In the genomic region with DNA sequence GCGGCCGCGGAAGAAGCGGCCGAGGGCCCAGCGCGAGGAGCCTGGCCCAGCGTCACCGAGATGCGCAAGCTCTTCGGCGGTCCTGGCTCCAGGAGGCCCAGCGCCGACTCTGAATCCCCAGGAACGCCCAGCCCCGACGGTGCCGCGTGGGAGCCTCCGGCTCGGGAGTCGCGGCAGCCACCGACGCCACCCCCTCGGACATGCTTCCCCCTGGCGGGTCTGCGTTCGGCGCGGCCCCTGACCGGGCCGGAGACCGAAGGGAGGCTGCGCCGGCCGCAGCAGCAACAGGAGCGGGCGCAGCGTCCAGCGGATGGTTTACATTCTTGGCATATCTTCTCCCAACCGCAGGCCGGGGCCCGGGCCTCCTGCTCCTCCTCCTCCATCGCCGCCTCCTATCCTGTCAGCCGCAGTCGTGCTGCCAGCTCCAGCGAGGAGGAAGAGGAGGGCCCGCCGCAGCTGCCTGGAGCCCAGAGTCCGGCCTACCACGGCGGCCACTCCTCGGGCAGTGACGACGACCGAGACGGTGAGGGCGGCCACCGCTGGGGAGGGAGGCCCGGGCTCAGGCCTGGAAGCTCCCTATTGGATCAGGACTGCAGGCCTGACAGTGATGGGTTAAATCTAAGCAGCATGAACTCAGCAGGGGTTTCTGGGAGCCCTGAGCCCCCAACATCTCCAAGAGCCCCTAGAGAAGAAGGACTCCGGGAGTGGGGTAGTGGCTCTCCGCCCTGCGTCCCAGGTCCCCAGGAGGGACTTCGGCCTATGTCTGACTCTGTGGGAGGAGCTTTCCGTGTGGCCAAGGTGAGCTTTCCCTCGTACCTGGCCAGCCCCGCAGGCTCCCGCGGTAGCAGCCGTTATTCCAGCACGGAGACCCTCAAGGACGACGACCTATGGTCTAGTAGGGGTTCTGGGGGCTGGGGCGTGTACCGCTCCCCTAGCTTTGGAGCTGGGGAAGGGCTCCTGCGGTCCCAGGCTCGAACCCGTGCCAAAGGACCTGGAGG, we compare ENCODE assay signal across 9 cellular contexts. TPM values are rescaled to one million over a fixed set of nuclear protein-coding genes. Genes with fewer than 3 reads are reported as not detected.
A peak's percentile ranks its signal among the peaks of the same experiment; 100 is the strongest.
DNase-seq lines count a peak whose midpoint lies in the region; ATAC-seq, FAIRE-seq and TF ChIP-seq lines count a peak whose summit lies in the region.
"Had no signal": no experiment of that assay in that cellular context is flagged by ENCODE, and none has a peak within 500 bp of the region (broad histone marks: within the 10 kb centered on the region; RNA-seq: fewer than 3 reads in every experiment).

No MANE protein-coding gene starts in this region.

- H3K27me3 ChIP-seq in BJ (ENCODE audit: control insufficient read depth, insufficient read depth, low read length) (no peaks in the 10 kb centered on the region), left ventricle myocardium inferior (ENCODE audit: low read depth) (no peaks in the 10 kb centered on the region)

- peaks cover 73% of the 10 kb centered on the region for H3K4me1 ChIP-seq in left ventricle myocardium inferior

- H3K4me3 ChIP-seq in BJ (ENCODE audit: low read depth, low read length) (peak overlapping the region; percentile 80), left ventricle myocardium inferior (peak overlapping the region; percentile 88)

- intact Hi-C loops in left ventricle myocardium inferior (cut with micrococcal nuclease), result no loop called here

- POLR2A ChIA-PET in BJ (lab: Charles Lee), result interaction anchor here (0.6 to 1.4 kb wide), 6 partner anchors 9 to 637 kb away, joined by 3 to 13 read pairs (median 4); no protein-coding TSS in a partner anchor

- H3K9me3 ChIP-seq in left ventricle myocardium inferior (replicated peaks), result no peaks in the 10 kb centered on the region

- peaks cover 20% of the 10 kb centered on the region for H3K36me3 ChIP-seq in BJ (ENCODE audit: control insufficient read depth, insufficient read depth, low read length)
- H3K36me3 ChIP-seq in left ventricle myocardium inferior, result peaks cover 12% of the 10 kb centered on the region

- peak overlapping the region; percentile 99 for H3K27ac ChIP-seq in left ventricle myocardium inferior (replicated peaks)

- CTCF ChIA-PET in BJ (lab: Yijun Ruan, JAX), result interaction anchor here (0.9 to 11.3 kb wide), 11 partner anchors 10 to 496 kb away, joined by 3 to 259 read pairs (median 30); a partner anchor contains a TSS

- FAIRE-seq in GM19239 (lab: Jason Lieb, UNC), result no peak

- no peak for TF ChIP-seq CTCF in BJ (IDR thresholded peaks at IDR 0.05; ENCODE audit: insufficient read depth, low read depth, low read length)
- no peak for TF ChIP-seq CTCF in left ventricle myocardium inferior (IDR thresholded peaks at IDR 0.05; ENCODE audit: borderline replicate concordance)

- no peak for ATAC-seq in GM18909 (IDR thresholded peaks at IDR 0.05; ENCODE audit: poor library complexity, unreplicated experiment)

- DNase-seq in BJ (ENCODE audit: low read depth) (peak; percentile 80), HT-29 (ENCODE audit: low spot score) (peak; percentile 95), amniotic stem cell (lab: John Stamatoyannopoulos, UW) (peak; percentile 97), left ventricle myocardium inferior (peak; percentile 92), pulmonary artery endothelial cell (ENCODE audit: low read depth, low spot score) (peak; percentile 76), GM19239 (ENCODE audit: insufficient read length, low spot score) (no peak), pons (ENCODE audit: low spot score) (no peak)

RNA-seq across cellular contexts. Expression of a gene that starts 1.2 kb away (rescaled TPM):
- polyA plus RNA-seq in BJ (2011; rRNA removed), result 50.3 and 85.7 TPM in 2 replicates
- 92.9 and 102 TPM in 2 replicates for polyA minus RNA-seq in BJ (2011; rRNA and poly(A)+ RNA removed)
- total RNA-seq in HT-29 (2014; rRNA removed; shearing (Covaris generic)), result 31.9 and 33.1 TPM in 2 replicates
- 53.1 TPM for total RNA-seq in left ventricle myocardium inferior
- total RNA-seq in pulmonary artery endothelial cell, result 13.0 and 24.2 TPM in 2 replicates
- polyA plus RNA-seq: IgD-negative memory B cell had no signal

RNA-seq across cellular contexts. Expression of a gene that starts 37.1 kb away (rescaled TPM):
- 0.56 and 1.5 TPM in 2 replicates for polyA plus RNA-seq in BJ (2011; rRNA removed)
- 0.46 and 0.90 TPM in 2 replicates for polyA minus RNA-seq in BJ (2011; rRNA and poly(A)+ RNA removed)
- not detected in 2 replicates for total RNA-seq in HT-29 (2014; rRNA removed; shearing (Covaris generic))
- 2.2 TPM for total RNA-seq in left ventricle myocardium inferior
- 0.13 TPM in 1 of 2 replicates, not detected in the other for total RNA-seq in pulmonary artery endothelial cell
- polyA plus RNA-seq: IgD-negative memory B cell had no signal

Comparison
In these comparisons a context has a peak if more than half of its experiments do, and no peak if none do; other contexts are left out.
1. DNase-seq: peak in BJ (single experiment), HT-29 (single experiment), amniotic stem cell (single experiment), left ventricle myocardium inferior (single experiment) and pulmonary artery endothelial cell (single experiment); none in GM19239 (single experiment) and pons (single experiment).